Comparison of ENCODE assay signal across 12 cellular contexts in the genomic region with DNA sequence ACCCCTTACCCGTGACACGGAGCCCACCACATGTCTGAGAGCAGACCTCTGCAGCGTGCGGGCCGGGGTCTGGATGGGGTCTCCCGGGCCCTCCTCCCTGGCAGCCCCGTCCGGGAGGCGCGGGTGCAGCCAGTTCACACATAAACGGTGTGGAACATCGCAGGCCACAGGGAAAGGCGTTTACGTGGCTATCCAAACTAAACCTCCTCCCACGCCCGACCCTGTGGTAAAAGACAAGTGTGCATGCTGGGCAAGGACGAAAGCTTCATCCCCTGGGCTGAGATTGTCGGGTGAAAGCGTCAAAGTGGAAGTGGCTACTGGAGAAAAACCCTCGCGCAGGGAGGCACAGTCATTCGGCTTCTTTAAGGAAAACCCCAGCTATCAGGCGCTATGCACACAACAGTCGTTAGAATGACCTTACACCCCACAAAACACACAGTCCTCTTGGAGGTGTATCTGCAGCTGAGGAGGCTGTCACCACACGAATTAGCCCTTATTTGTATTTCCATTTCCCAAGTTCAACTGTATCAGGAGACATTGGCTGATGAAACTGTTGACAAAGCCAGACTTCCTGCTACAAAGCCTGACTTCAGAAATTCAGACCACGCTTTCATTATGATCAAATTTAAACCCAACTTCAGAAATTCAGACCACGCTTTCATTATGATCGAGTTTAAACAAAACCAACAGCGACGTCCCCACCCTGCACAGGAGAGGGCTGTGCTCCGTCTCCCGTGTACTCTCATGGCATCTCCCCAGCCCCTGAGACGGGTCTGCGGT. TPM values are rescaled to one million over a fixed set of nuclear protein-coding genes. Genes with fewer than 3 reads are reported as not detected.
DNase-seq lines count a peak whose midpoint lies in the region; ATAC-seq and TF ChIP-seq lines count a peak whose summit lies in the region.
"Had no signal": no experiment of that assay in that cellular context is flagged by ENCODE, and none has a peak within 500 bp of the region (broad histone marks: within the 10 kb centered on the region; RNA-seq: fewer than 3 reads in every experiment).

No MANE protein-coding gene starts in this region.

- H3K27ac ChIP-seq in caudate nucleus (ENCODE audit: low read depth, low read length) = peak overlapping the region; percentile 83
- no peak overlapping the region for H3K27ac ChIP-seq in neural progenitor cell
- H3K27ac ChIP-seq: epithelial cell of prostate had no signal

- peaks cover 4% of the 10 kb centered on the region for H3K4me1 ChIP-seq in neural progenitor cell

- H3K9ac ChIP-seq in neural progenitor cell = no peak overlapping the region

- no peak overlapping the region for H3K4me2 ChIP-seq in neural progenitor cell

- no peak overlapping the region for H3K27ac Mint-ChIP-seq in neural progenitor cell
- H3K27ac Mint-ChIP-seq: CD14-positive monocyte had no signal

- ATAC-seq in HG03039 (IDR thresholded peaks at IDR 0.05; ENCODE audit: unreplicated experiment) = peak; percentile 33
- ATAC-seq: K562, Panc1 had no signal

- no peaks in the 10 kb centered on the region for H3K27me3 ChIP-seq in neural progenitor cell

- H3K9me3 Mint-ChIP-seq in neural progenitor cell = no peaks in the 10 kb centered on the region

- peaks cover 48% of the 10 kb centered on the region for H3K79me2 ChIP-seq in neural progenitor cell (ENCODE audit: low read depth)

- peaks cover 6% of the 10 kb centered on the region for H3K27me3 Mint-ChIP-seq in neural progenitor cell (ENCODE audit: insufficient read depth, low read depth)

- DNase-seq in stimulated activated naive CD4-positive, alpha-beta T cell treated with Interleukin-2 at 50 U/mL for 16 hours (lab: John Stamatoyannopoulos, UW) = peak; percentile 14
- no peak for DNase-seq in stimulated activated naive CD4-positive, alpha-beta T cell (lab: John Stamatoyannopoulos, UW)
- no peak for DNase-seq in caudate nucleus (lab: John Stamatoyannopoulos, UW)
- no peak for DNase-seq in NCI-H2171 (lab: John Stamatoyannopoulos, UW)
- no peak for DNase-seq in neural progenitor cell (ENCODE audit: low spot score)
- DNase-seq in hippocampal formation (lab: John Stamatoyannopoulos, UW) = no peak
- DNase-seq in NCI-H146 (lab: John Stamatoyannopoulos, UW) = no peak

- no peaks in the 10 kb centered on the region for H3K36me3 ChIP-seq in neural progenitor cell

- H4K20me1 ChIP-seq in neural progenitor cell (ENCODE audit: low read depth) = peaks cover 36% of the 10 kb centered on the region

- peaks cover 3% of the 10 kb centered on the region for H3F3A ChIP-seq in neural progenitor cell (ENCODE audit: low read depth)

- no peak overlapping the region for H2AFZ ChIP-seq in neural progenitor cell (replicated peaks)

- peaks cover 3% of the 10 kb centered on the region for H3K36me3 Mint-ChIP-seq in neural progenitor cell
- H3K36me3 Mint-ChIP-seq: CD14-positive monocyte had no signal

- no peaks in the 10 kb centered on the region for H3K9me3 ChIP-seq in neural progenitor cell (ENCODE audit: low read depth)

- H3K4me3 ChIP-seq in neural progenitor cell = no peak overlapping the region
- H3K4me3 ChIP-seq: K562 had no signal

- peaks cover 50% of the 10 kb centered on the region for H3K4me1 Mint-ChIP-seq in neural progenitor cell

- no peak overlapping the region for H3K4me3 Mint-ChIP-seq in neural progenitor cell

- no peak for TF ChIP-seq CTCF in neural progenitor cell (IDR thresholded peaks at IDR 0.05)

RNA-seq across cellular contexts. Expression of a gene that starts 15.3 kb away (rescaled TPM):
- 1.2 and 1.3 TPM in 2 replicates for total RNA-seq in neural progenitor cell (ENCODE audit: low replicate concordance)

RNA-seq across cellular contexts. Expression of a gene that starts 56.8 kb away (rescaled TPM):
- 9.0 and 13.3 TPM in 2 replicates for total RNA-seq in neural progenitor cell (ENCODE audit: low replicate concordance)

RNA-seq across cellular contexts. Expression of a gene that starts 58.9 kb away (rescaled TPM):
- 0.79 and 3.5 TPM in 2 replicates for total RNA-seq in neural progenitor cell (ENCODE audit: low replicate concordance)
